In genomic region chr17:42519546-42520444, GRCh38 we compare ENCODE assay signal across 1 cellular context.
TF ChIP-seq lines count a peak whose summit lies in the region.

No MANE protein-coding gene starts in this region.

TF ChIP-seq in WTC11, 78 proteins besides CTCF, POLR2A, EP300 and RAD21 (continued from another document):
- peak; percentile 91 for TF ChIP-seq USF2 (CRISPR knock-in tag; IDR thresholded peaks at IDR 0.05)
TF ChIP-seq in WTC11: peak in this region for 2.
